ENCODE assay signal across 1 cellular context in the genomic region with DNA sequence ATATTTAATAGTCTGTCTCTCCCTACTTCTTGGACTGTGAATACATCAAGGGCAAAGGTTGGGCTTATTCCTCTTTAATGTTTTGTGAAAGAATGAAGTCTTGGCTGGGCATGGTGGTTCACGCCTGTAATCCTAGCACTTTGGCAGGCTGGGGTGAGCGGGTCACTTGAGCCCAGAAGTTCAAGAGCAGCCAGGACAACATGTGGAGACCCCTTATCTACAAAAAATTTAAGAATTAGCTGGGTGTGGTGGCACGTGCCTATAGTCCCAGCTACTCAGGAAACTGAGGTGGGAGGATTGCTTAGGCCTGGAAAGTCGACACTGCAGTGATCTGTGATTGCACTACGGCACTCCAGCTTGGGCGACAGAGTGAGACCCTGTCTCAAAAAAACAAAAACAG.
TF ChIP-seq lines count a peak whose summit lies in the region.

No MANE protein-coding gene starts in this region.

TF ChIP-seq in HepG2, 621 proteins besides CTCF, POLR2A, EP300 and RAD21:
- TF ChIP-seq, protein P1, sequence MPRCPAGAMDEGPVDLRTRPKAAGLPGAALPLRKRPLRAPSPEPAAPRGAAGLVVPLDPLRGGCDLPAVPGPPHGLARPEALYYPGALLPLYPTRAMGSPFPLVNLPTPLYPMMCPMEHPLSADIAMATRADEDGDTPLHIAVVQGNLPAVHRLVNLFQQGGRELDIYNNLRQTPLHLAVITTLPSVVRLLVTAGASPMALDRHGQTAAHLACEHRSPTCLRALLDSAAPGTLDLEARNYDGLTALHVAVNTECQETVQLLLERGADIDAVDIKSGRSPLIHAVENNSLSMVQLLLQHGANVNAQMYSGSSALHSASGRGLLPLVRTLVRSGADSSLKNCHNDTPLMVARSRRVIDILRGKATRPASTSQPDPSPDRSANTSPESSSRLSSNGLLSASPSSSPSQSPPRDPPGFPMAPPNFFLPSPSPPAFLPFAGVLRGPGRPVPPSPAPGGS (CRISPR knock-in tag; IDR thresholded peaks at IDR 0.05), result no peak
- TF ChIP-seq CHD4 (IDR thresholded peaks at IDR 0.05; ENCODE audit: borderline replicate concordance, low read length) (no peak), TSC22D2 (CRISPR knock-in tag; IDR thresholded peaks at IDR 0.05; ENCODE audit: borderline replicate concordance) (no peak), ZNF589 (CRISPR knock-in tag; conservative IDR thresholded peaks at IDR 0.05) (no peak), ZEB1 (IDR thresholded peaks at IDR 0.05; ENCODE audit: insufficient replicate concordance, low read depth) (no peak), ZNF234 (CRISPR knock-in tag; conservative IDR thresholded peaks at IDR 0.05) (no peak), PPARG (CRISPR knock-in tag; conservative IDR thresholded peaks at IDR 0.05) (no peak), POGK (CRISPR knock-in tag; conservative IDR thresholded peaks at IDR 0.05) (0 out of 2 replicates have a peak, but pooled peaks have one; percentile 10), RFXAP (CRISPR knock-in tag; IDR thresholded peaks at IDR 0.05; ENCODE audit: borderline replicate concordance) (no peak), ZSCAN25 (CRISPR knock-in tag; IDR thresholded peaks at IDR 0.05) (no peak), ZNF761 (CRISPR knock-in tag; conservative IDR thresholded peaks at IDR 0.05) (no peak), ZBTB42 (CRISPR knock-in tag; IDR thresholded peaks at IDR 0.05) (0 out of 2 replicates have a peak, but pooled peaks have one; percentile 5), MEIS1 (CRISPR knock-in tag; IDR thresholded peaks at IDR 0.05; ENCODE audit: borderline replicate concordance) (no peak)
- TF ChIP-seq, protein P2, sequence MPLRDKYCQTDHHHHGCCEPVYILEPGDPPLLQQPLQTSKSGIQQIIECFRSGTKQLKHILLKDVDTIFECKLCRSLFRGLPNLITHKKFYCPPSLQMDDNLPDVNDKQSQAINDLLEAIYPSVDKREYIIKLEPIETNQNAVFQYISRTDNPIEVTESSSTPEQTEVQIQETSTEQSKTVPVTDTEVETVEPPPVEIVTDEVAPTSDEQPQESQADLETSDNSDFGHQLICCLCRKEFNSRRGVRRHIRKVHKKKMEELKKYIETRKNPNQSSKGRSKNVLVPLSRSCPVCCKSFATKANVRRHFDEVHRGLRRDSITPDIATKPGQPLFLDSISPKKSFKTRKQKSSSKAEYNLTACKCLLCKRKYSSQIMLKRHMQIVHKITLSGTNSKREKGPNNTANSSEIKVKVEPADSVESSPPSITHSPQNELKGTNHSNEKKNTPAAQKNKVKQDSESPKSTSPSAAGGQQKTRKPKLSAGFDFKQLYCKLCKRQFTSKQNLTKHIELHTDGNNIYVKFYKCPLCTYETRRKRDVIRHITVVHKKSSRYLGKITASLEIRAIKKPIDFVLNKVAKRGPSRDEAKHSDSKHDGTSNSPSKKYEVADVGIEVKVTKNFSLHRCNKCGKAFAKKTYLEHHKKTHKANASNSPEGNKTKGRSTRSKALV (CRISPR knock-in tag; IDR thresholded peaks at IDR 0.05), result no peak
TF ChIP-seq in HepG2: peak in this region for 2.
